ENCODE assay signal across 15 cellular contexts in genomic region chr21:31875424-31876097, GRCh38. TPM values are rescaled to one million over a fixed set of nuclear protein-coding genes. Genes with fewer than 3 reads are reported as not detected.
DNase-seq lines count a peak whose midpoint lies in the region; ATAC-seq, FAIRE-seq and TF ChIP-seq lines count a peak whose summit lies in the region.
"Had no signal": no experiment of that assay in that cellular context is flagged by ENCODE, and none has a peak within 500 bp of the region (broad histone marks: within the 10 kb centered on the region; RNA-seq: fewer than 3 reads in every experiment).

No MANE protein-coding gene starts in this region.

- H3K9ac ChIP-seq in HUES64 (ENCODE audit: low read depth, low read length) = no peak overlapping the region
- no peak overlapping the region for H3K9ac ChIP-seq in neural progenitor cell
- H3K9ac ChIP-seq: parathyroid adenoma had no signal

- intact Hi-C loops in testis (cut with DNase I; ENCODE audit: low total_unique reads) = no loop called here

- WGBS in HUES64 = 88% methylated on average over 24 of the region's 24 CpGs
- WGBS in testis, 2 donors = 68 to 72% methylated on average over 23 to 24 of the region's 24 CpGs

- H3K4me1 ChIP-seq in HUES64 (ENCODE audit: insufficient read depth, low read length) = peaks cover 30% of the 10 kb centered on the region
- H3K4me1 ChIP-seq in neural progenitor cell = peaks cover 46% of the 10 kb centered on the region
- peaks cover 15% of the 10 kb centered on the region for H3K4me1 ChIP-seq in testis
- H3K4me1 ChIP-seq: BE2C, parathyroid adenoma had no signal

- H3K27me3 ChIP-seq in HUES64 (ENCODE audit: insufficient read depth, low read length) (peaks cover 17% of the 10 kb centered on the region), neural progenitor cell (peaks cover 30% of the 10 kb centered on the region), testis (no peaks in the 10 kb centered on the region)
- H3K27me3 ChIP-seq: BE2C, SJSA1 had no signal

- H2AFZ ChIP-seq in neural progenitor cell (replicated peaks) = no peak overlapping the region
- H2AFZ ChIP-seq: parathyroid adenoma had no signal

- H3K9me3 ChIP-seq in HUES64 (ENCODE audit: insufficient read depth, low read depth, low read length) (no peaks in the 10 kb centered on the region), neural progenitor cell (ENCODE audit: low read depth) (no peaks in the 10 kb centered on the region), testis (no peaks in the 10 kb centered on the region)
- H3K9me3 ChIP-seq: BE2C had no signal

- no peak for ATAC-seq in GM21526 (IDR thresholded peaks at IDR 0.05; ENCODE audit: low FRiP score, unreplicated experiment)

- no peaks in the 10 kb centered on the region for H3K36me3 ChIP-seq in HUES64 (ENCODE audit: insufficient read depth, low read length)
- H3K36me3 ChIP-seq in neural progenitor cell = no peaks in the 10 kb centered on the region
- H3K36me3 ChIP-seq in testis (ENCODE audit: low read depth, missing control alignments) = no peaks in the 10 kb centered on the region
- H3K36me3 ChIP-seq: BE2C had no signal

- peaks cover 18% of the 10 kb centered on the region for H3K79me2 ChIP-seq in neural progenitor cell (ENCODE audit: low read depth)
- H3K79me2 ChIP-seq: parathyroid adenoma had no signal

- no peak for FAIRE-seq in H54 (lab: Jason Lieb, UNC)
- FAIRE-seq: endometrium had no signal

- no peak overlapping the region for H3K27ac ChIP-seq in HUES64 (ENCODE audit: low read depth, low read length)
- H3K27ac ChIP-seq in neural progenitor cell = no peak overlapping the region
- no peak overlapping the region for H3K27ac ChIP-seq in testis
- H3K27ac ChIP-seq: parathyroid adenoma, SJSA1 had no signal

- peaks cover 12% of the 10 kb centered on the region for H3K27me3 Mint-ChIP-seq in endothelial cell (ENCODE audit: unreplicated experiment)
- peaks cover 12% of the 10 kb centered on the region for H3K27me3 Mint-ChIP-seq in neural progenitor cell (ENCODE audit: insufficient read depth, low read depth)

- TF ChIP-seq POLR2A in H54 (IDR thresholded peaks at IDR 0.05; ENCODE audit: low read depth, low read length) (no peak), testis (IDR thresholded peaks at IDR 0.05) (no peak)

- H3K4me3 ChIP-seq in HUES64 (ENCODE audit: low read length) (peak overlapping the region; percentile 60), neural progenitor cell (peak overlapping the region; percentile 99), testis (no peak overlapping the region)

- H3K4me3 Mint-ChIP-seq in endothelial cell (ENCODE audit: unreplicated experiment) (peak overlapping the region; percentile 77), neural progenitor cell (peak overlapping the region; percentile 85)

- H3K4me2 ChIP-seq in neural progenitor cell = peak overlapping the region; percentile 97

- H3K27ac Mint-ChIP-seq in endothelial cell (ENCODE audit: unreplicated experiment) (no peak overlapping the region), neural progenitor cell (peak overlapping the region; percentile 54)

- no peaks in the 10 kb centered on the region for H3K9me3 Mint-ChIP-seq in endothelial cell (ENCODE audit: unreplicated experiment)
- H3K9me3 Mint-ChIP-seq in neural progenitor cell = peaks cover 2% of the 10 kb centered on the region

- H4K20me1 ChIP-seq in neural progenitor cell (ENCODE audit: low read depth) = peaks cover 28% of the 10 kb centered on the region

- TF ChIP-seq CTCF in endothelial cell (IDR thresholded peaks at IDR 0.05; ENCODE audit: unreplicated experiment) = no peak
- no peak for TF ChIP-seq CTCF in neural progenitor cell (IDR thresholded peaks at IDR 0.05)
- no peak for TF ChIP-seq CTCF in testis (IDR thresholded peaks at IDR 0.05)

- H3K36me3 Mint-ChIP-seq in endothelial cell (ENCODE audit: low read depth, unreplicated experiment) = peaks cover 3% of the 10 kb centered on the region
- H3K36me3 Mint-ChIP-seq in neural progenitor cell = peaks cover 25% of the 10 kb centered on the region

- peaks cover 55% of the 10 kb centered on the region for H3F3A ChIP-seq in neural progenitor cell (ENCODE audit: low read depth)

- H3K4me1 Mint-ChIP-seq in endothelial cell (ENCODE audit: unreplicated experiment) = peaks cover 17% of the 10 kb centered on the region
- peaks cover 56% of the 10 kb centered on the region for H3K4me1 Mint-ChIP-seq in neural progenitor cell

- DNase-seq in Ammon's horn (ENCODE audit: low spot score) (peak; percentile 59), endothelial cell (ENCODE audit: low spot score) (no peak), neural progenitor cell (ENCODE audit: low spot score) (no peak), H54 (ENCODE audit: insufficient read length, low spot score) (no peak), testis (no peak)
- no peak for DNase-seq in stimulated activated CD4-positive, alpha-beta T cell treated with anti-CD3 and anti-CD28 coated beads, Interleukin-4, amount 100 ng/mL, for 4 hours
- DNase-seq: activated CD8-positive, alpha-beta memory T cell treated with anti-CD3 and anti-CD28 coated beads, Interleukin-2, amount 50 U/mL, for 48 hours; BE2C; NCI-H187; NK-92 treated with Interleukin-12 subunit alpha and Interleukin-12 subunit beta, amount 100 ng/mL, for 24 hours had no signal

RNA-seq across cellular contexts. Expression of gene HUNK, which starts 2.7 kb away (rescaled TPM):
- 5.5 TPM for polyA plus RNA-seq in HUES64 (2013, experiment 1 of 2)
- polyA plus RNA-seq in HUES64 (2013, experiment 2 of 2) = 6.5 TPM
- total RNA-seq in endothelial cell (ENCODE audit: unreplicated experiment) = 19.3 TPM
- 4.7 and 5.7 TPM in 2 replicates for total RNA-seq in neural progenitor cell (ENCODE audit: low replicate concordance)
- total RNA-seq in testis = 1 to 10 TPM; 6.8 to 7.6 TPM
- polyA plus RNA-seq in testis (ENCODE audit: insufficient read depth, low read depth, low replicate concordance) = 2.1 TPM

Comparison
In these comparisons a context has a peak if more than half of its experiments do, and no peak if none do; other contexts are left out.
1. H3K4me3 ChIP-seq: peak in HUES64 (single experiment) and neural progenitor cell (single experiment); none in testis (0 of 2).